34 cellular contexts compared by ENCODE assay signal in the genomic region with DNA sequence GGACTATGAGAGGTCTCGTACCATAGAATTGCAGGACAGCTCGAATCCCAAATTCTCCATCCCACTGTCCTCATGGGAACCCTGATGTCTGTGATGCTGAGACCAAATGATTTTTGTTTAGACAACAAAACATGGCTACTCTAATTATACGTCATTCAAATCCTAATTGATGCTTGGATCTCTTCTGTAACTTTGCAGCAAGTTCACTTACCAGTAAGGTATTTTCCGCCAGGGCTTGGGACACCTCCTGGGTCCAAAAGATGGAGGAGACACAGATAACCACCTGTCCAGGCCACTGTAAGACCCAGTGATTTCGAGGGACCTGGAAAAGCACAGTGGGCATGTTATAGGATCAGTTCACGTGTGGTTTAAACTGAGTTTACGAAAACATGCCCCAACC.
"Had no signal": no experiment of that assay in that cellular context is flagged by ENCODE, and none has a peak within 500 bp of the region (broad histone marks: within the 10 kb centered on the region; RNA-seq: fewer than 3 reads in every experiment).

No MANE protein-coding gene starts in this region.

- H3K36me3 ChIP-seq: MG63 had no signal

- H3K9me3 ChIP-seq: MG63 had no signal

- DNase-seq: Karpas-422, Kasumi-1, MG63, MM.1S, MV-4-11, NCI-H1048, NCI-H1092, NCI-H1092 treated with DMSO at 0.1 percent for 48 hours, NCI-H1105, NCI-H1105 treated with DMSO at 0.1 percent for 48 hours, NCI-H1417, NCI-H1417 treated with DMSO at 0.1 percent for 48 hours, NCI-H1436, NCI-H1436 treated with DMSO at 0.1 percent for 48 hours, NCI-H146, NCI-H1694, NCI-H1694 treated with DMSO at 0.1 percent for 48 hours, NCI-H187, NCI-H187 treated with DMSO at 0.1 percent for 48 hours, NCI-H1930, NCI-H2029, NCI-H2029 treated with DMSO at 0.1 percent for 48 hours, NCI-H2081, NCI-H2081 treated with DMSO at 0.1 percent for 48 hours, NCI-H2107, NCI-H2171, NCI-H2171 treated with DMSO at 0.1 percent for 48 hours, NCI-H2227 treated with DMSO at 0.1 percent for 48 hours, NCI-H226, NCI-H345, NCI-H446, NCI-H446 treated with DMSO at 0.1 percent for 48 hours, NCI-H510A, NCI-H510A treated with DMSO at 0.1 percent for 48 hours had no signal

- H3K4me3 ChIP-seq: MG63 had no signal
